In the genomic region with DNA sequence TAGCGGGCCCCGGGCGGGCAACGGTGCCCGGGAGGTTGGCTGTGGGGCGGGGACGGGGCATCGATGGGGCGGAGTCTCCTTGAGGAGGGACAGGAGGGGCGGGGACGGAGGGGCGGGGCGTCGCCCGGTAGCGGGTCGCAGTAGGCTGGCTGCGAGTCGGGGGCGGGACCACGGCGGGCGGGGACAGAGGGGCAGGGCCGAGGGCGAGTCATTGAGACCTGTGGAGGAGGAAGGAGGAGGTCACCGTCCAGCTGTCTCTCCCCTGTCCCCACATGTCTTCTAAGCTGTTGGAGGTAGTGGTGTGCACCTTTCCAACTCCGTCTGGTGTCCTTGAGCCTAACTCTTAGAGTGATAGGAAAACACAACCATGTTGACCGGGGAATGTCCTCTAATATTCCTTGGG, we compare ENCODE assay signal across 8 cellular contexts.
A peak's percentile ranks its signal among the peaks of the same experiment; 100 is the strongest.
DNase-seq lines count a peak whose midpoint lies in the region; FAIRE-seq and TF ChIP-seq lines count a peak whose summit lies in the region.

A gene (minus strand): TSS at position 54 of the 403 bp plus-strand sequence. CDS start 284 bp downstream, outside the sequence.

- peak within 1 kb of the TSS; percentile 87 to 99 (median 96) for H3K27ac Mint-ChIP-seq in nephron

- TF ChIP-seq POLR2A in H54 (IDR thresholded peaks at IDR 0.05; ENCODE audit: low read depth, low read length) (peak; percentile 98), Raji (IDR thresholded peaks at IDR 0.05; ENCODE audit: insufficient read depth, low read depth, low read length) (peak; percentile 99)

- peak within 1 kb of the TSS; percentile 91 for H3K4me3 ChIP-seq in Loucy (ENCODE audit: low read length, poor library complexity, severe bottlenecking)
- peak within 1 kb of the TSS; percentile 76 for H3K4me3 ChIP-seq in fibroblast of pulmonary artery (replicated peaks; ENCODE audit: low read depth, low read length)

- H3K36me3 Mint-ChIP-seq in nephron (ENCODE audit: low read depth): no peaks in the 10 kb centered on the region

- no peak for FAIRE-seq in H54 (lab: Jason Lieb, UNC)

- TF ChIP-seq CTCF in Loucy (conservative IDR thresholded peaks at IDR 0.05; ENCODE audit: low read length) (no peak), fibroblast of pulmonary artery (IDR thresholded peaks at IDR 0.05; ENCODE audit: low read length, missing control alignments) (no peak), nephron (IDR thresholded peaks at IDR 0.05; ENCODE audit: unreplicated experiment in 3 of 3) (no peak)

- no peaks in the 10 kb centered on the region for H3K9me3 ChIP-seq in Loucy (ENCODE audit: insufficient read depth, low read depth, low read length)

- H3K36me3 ChIP-seq in Loucy (ENCODE audit: insufficient read depth, low read length): no peaks in the 10 kb centered on the region

- H3K27me3 Mint-ChIP-seq in nephron (ENCODE audit: low read depth): no peaks in the 10 kb centered on the region

- H3K4me2 ChIP-seq in Loucy (ENCODE audit: low read depth, low read length, poor library complexity, severe bottlenecking): peak within 1 kb of the TSS; percentile 85

- H3F3A ChIP-seq in Loucy (ENCODE audit: low read depth): no peaks in the 10 kb centered on the region

- peaks cover 28% of the 10 kb centered on the region for H3K4me1 Mint-ChIP-seq in nephron

- peaks cover 5% of the 10 kb centered on the region for H4K20me1 ChIP-seq in Loucy (ENCODE audit: insufficient read depth, low read length, poor library complexity, severe bottlenecking)

- H2AFZ ChIP-seq in Loucy (ENCODE audit: low read length): peak within 1 kb of the TSS; percentile 89

- peak within 1 kb of the TSS; percentile 92 for H3K9ac ChIP-seq in Loucy (ENCODE audit: low read depth, low read length, poor library complexity, severe bottlenecking)

- H3K4me1 ChIP-seq in Loucy (ENCODE audit: insufficient read depth, low read length, poor library complexity, severe bottlenecking): peaks cover 10% of the 10 kb centered on the region

- no peaks in the 10 kb centered on the region for H3K9me3 Mint-ChIP-seq in nephron

- peak within 1 kb of the TSS; percentile 96 to 98 (median 98) for H3K4me3 Mint-ChIP-seq in nephron

- H3K27me3 ChIP-seq in Loucy (ENCODE audit: insufficient read depth, low read length, poor library complexity, severe bottlenecking): no peaks in the 10 kb centered on the region

- peaks cover 44% of the 10 kb centered on the region for H3K79me2 ChIP-seq in Loucy (ENCODE audit: insufficient read depth, low read length)

- no peaks in the 10 kb centered on the region for H3K9me2 ChIP-seq in Loucy (replicated peaks; ENCODE audit: low read depth, low read length)

- DNase-seq in EL (peak; percentile 95), H54 (ENCODE audit: insufficient read length, low spot score) (peak; percentile 99), fibroblast of pulmonary artery (ENCODE audit: low read depth) (peak; percentile 94)
- DNase-seq in activated effector memory CD4-positive, alpha-beta T cell treated with anti-CD3 and anti-CD28 coated beads, Interleukin-2, amount 50 U/mL, for 16 hours: peak; percentile 98
- DNase-seq in stimulated activated naive CD4-positive, alpha-beta T cell treated with Interleukin-2 at 50 U/mL for 16 hours (lab: John Stamatoyannopoulos, UW): peak; percentile 97

Comparison
In these comparisons a context has a peak if more than half of its experiments do, and no peak if none do; other contexts are left out.
1. Peak in every context shown above with its lines: DNase-seq and H3K4me3 ChIP-seq.